Comparison of ENCODE assay signal across 27 cellular contexts in the genomic region with DNA sequence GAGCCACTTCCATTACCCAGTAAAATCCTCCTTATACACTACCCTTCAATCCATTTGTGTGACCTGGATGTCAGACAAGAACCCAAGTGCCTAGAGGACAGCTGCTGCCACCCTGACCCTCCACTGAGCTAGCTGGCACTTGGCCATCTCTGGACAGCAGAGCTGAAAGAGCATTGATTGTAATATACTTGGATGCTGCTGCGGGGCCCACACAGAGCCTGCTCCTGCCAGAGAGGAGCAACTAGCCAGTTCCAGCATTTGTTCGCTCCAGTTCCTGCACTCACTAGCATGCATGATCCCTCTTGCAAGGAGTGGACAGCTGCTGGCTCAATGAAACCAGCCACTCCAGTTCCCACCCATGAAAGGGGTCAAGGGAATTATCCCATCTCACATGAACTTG. TPM values are rescaled to one million over a fixed set of nuclear protein-coding genes. Genes with fewer than 3 reads are reported as not detected.
DNase-seq lines count a peak whose midpoint lies in the region; TF ChIP-seq lines count a peak whose summit lies in the region.
"Had no signal": no experiment of that assay in that cellular context is flagged by ENCODE, and none has a peak within 500 bp of the region (broad histone marks: within the 10 kb centered on the region; RNA-seq: fewer than 3 reads in every experiment).

No MANE protein-coding gene starts in this region.

- TF ChIP-seq CTCF in breast epithelium (IDR thresholded peaks at IDR 0.05) (no peak), mesothelial cell of epicardium (IDR thresholded peaks at IDR 0.05; ENCODE audit: unreplicated experiment) (no peak)

- DNase-seq in DMS53 (lab: John Stamatoyannopoulos, UW) = peak; percentile 9
- DNase-seq in DMS53 treated with DMSO at 0.1 percent for 48 hours (lab: John Stamatoyannopoulos, UW; ENCODE audit: unreplicated experiment) = no peak
- peak in 55 of 58 donors; percentile 29 to 92 (median 77) for DNase-seq in anterior cingulate cortex (lab: John Stamatoyannopoulos, UW)
- DNase-seq in hypothalamus (lab: John Stamatoyannopoulos, UW) = peak in 48 of 51 donors; percentile 9 to 94 (median 72)
- peak; percentile 89 for DNase-seq in putamen (ENCODE audit: low spot score)
- DNase-seq in NCI-H2029 treated with DMSO at 0.1 percent for 48 hours (lab: John Stamatoyannopoulos, UW) = no peak
- DNase-seq in breast epithelium (ENCODE audit: low spot score in 2 of 2) = no peak
- no peak for DNase-seq in mesothelial cell of epicardium (ENCODE audit: low spot score in 2 of 2, unreplicated experiment in 2 of 2)
- DNase-seq: activated CD4-positive, alpha-beta T cell treated with anti-CD3 and anti-CD28 coated beads, Interleukin-2, amount 10 ng/mL, durations not matched to agents 7 days and 5 days; activated CD8-positive, alpha-beta memory T cell treated with anti-CD3 and anti-CD28 coated beads, Interleukin-2, amount 50 U/mL, for 4 hours; activated naive CD8-positive, alpha-beta T cell treated with anti-CD3 and anti-CD28 coated beads, Interleukin-2, amount 10 ng/mL, durations not matched to agents 7 days and 5 days; brain microvascular endothelial cell; DMS79 treated with DMSO at 0.1 percent for 48 hours; H9; kidney; mammary epithelial cell; NCI-H1417 treated with DMSO at 0.1 percent for 48 hours; NCI-H226; NCI-H774; stimulated activated CD4-positive, alpha-beta T cell treated with anti-CD3 and anti-CD28 coated beads, Interleukin-4, amount 100 ng/mL, for 1 hour; T-helper 2 cell; trophoblast cell had no signal

- TF ChIP-seq POLR2A in breast epithelium (IDR thresholded peaks at IDR 0.05) = no peak

- no peaks in the 10 kb centered on the region for H3K36me3 ChIP-seq in breast epithelium
- H3K36me3 ChIP-seq: brain microvascular endothelial cell had no signal

- H3K4me1 ChIP-seq in breast epithelium = no peaks in the 10 kb centered on the region

- H3K4me3 ChIP-seq in breast epithelium = no peak overlapping the region
- H3K4me3 ChIP-seq: smooth muscle cell had no signal

- no peak overlapping the region for H3K27ac ChIP-seq in breast epithelium
- H3K27ac ChIP-seq: 22Rv1, brain microvascular endothelial cell had no signal

- H3K27ac Mint-ChIP-seq in mesothelial cell of epicardium = no peak overlapping the region
- H3K27ac Mint-ChIP-seq: activated CD4-positive, alpha-beta T cell treated with anti-CD3 and anti-CD28 coated beads, Interleukin-2, amount 10 ng/mL, durations not matched to agents 7 days and 5 days; activated naive CD8-positive, alpha-beta T cell treated with anti-CD3 and anti-CD28 coated beads, Interleukin-2, amount 10 ng/mL, durations not matched to agents 7 days and 5 days; dendritic cell treated with granulocyte-macrophage colony-stimulating factor and Interleukin-4, amounts not matched to agents 40 ng/mL and 50 ng/mL, for 4 days; natural killer cell treated with Interleukin-12 subunit alpha and Interleukin-12 subunit beta and Interleukin-15 and Interleukin-18, amount 100 ng/mL, for 72 hours; stimulated activated naive CD8-positive, alpha-beta T cell treated with anti-CD3 and anti-CD28 coated beads, Interleukin-15, Interleukin-2, amounts not matched to agents 100 ng/mL and 50 ng/mL, for 24 hours had no signal

- no peak overlapping the region for H3K4me3 Mint-ChIP-seq in mesothelial cell of epicardium
- H3K4me3 Mint-ChIP-seq: activated CD4-positive, alpha-beta T cell treated with anti-CD3 and anti-CD28 coated beads, Interleukin-2, amount 10 ng/mL, durations not matched to agents 7 days and 5 days; activated naive CD8-positive, alpha-beta T cell treated with anti-CD3 and anti-CD28 coated beads, Interleukin-2, amount 10 ng/mL, durations not matched to agents 7 days and 5 days; dendritic cell treated with granulocyte-macrophage colony-stimulating factor and Interleukin-4, amounts not matched to agents 40 ng/mL and 50 ng/mL, for 4 days; H9; natural killer cell treated with Interleukin-12 subunit alpha and Interleukin-12 subunit beta and Interleukin-15 and Interleukin-18, amount 100 ng/mL, for 72 hours; stimulated activated naive CD8-positive, alpha-beta T cell treated with anti-CD3 and anti-CD28 coated beads, Interleukin-15, Interleukin-2, amounts not matched to agents 100 ng/mL and 50 ng/mL, for 24 hours had no signal

- intact Hi-C loops in breast epithelium (cut with DNase I; ENCODE audit: low total_unique reads) = no loop called here

- no peaks in the 10 kb centered on the region for H3K9me3 ChIP-seq in breast epithelium

- no peaks in the 10 kb centered on the region for H3K27me3 ChIP-seq in breast epithelium
- H3K27me3 ChIP-seq: brain microvascular endothelial cell had no signal

- H3K9me3 Mint-ChIP-seq in mesothelial cell of epicardium = peaks cover 7% of the 10 kb centered on the region
- H3K9me3 Mint-ChIP-seq: activated naive CD8-positive, alpha-beta T cell treated with anti-CD3 and anti-CD28 coated beads, Interleukin-2, amount 10 ng/mL, durations not matched to agents 7 days and 5 days; dendritic cell treated with granulocyte-macrophage colony-stimulating factor and Interleukin-4, amounts not matched to agents 40 ng/mL and 50 ng/mL, for 4 days; natural killer cell treated with Interleukin-12 subunit alpha and Interleukin-12 subunit beta and Interleukin-15 and Interleukin-18, amount 100 ng/mL, for 72 hours; stimulated activated naive CD8-positive, alpha-beta T cell treated with anti-CD3 and anti-CD28 coated beads, Interleukin-15, Interleukin-2, amounts not matched to agents 100 ng/mL and 50 ng/mL, for 24 hours had no signal

- no peaks in the 10 kb centered on the region for H3K4me1 Mint-ChIP-seq in mesothelial cell of epicardium
- H3K4me1 Mint-ChIP-seq: activated CD4-positive, alpha-beta T cell treated with anti-CD3 and anti-CD28 coated beads, Interleukin-2, amount 10 ng/mL, durations not matched to agents 7 days and 5 days; activated naive CD8-positive, alpha-beta T cell treated with anti-CD3 and anti-CD28 coated beads, Interleukin-2, amount 10 ng/mL, durations not matched to agents 7 days and 5 days had no signal

- no peaks in the 10 kb centered on the region for H3K36me3 Mint-ChIP-seq in mesothelial cell of epicardium
- H3K36me3 Mint-ChIP-seq: activated naive CD8-positive, alpha-beta T cell treated with anti-CD3 and anti-CD28 coated beads, Interleukin-2, amount 10 ng/mL, durations not matched to agents 7 days and 5 days; natural killer cell treated with Interleukin-12 subunit alpha and Interleukin-12 subunit beta and Interleukin-15 and Interleukin-18, amount 100 ng/mL, for 72 hours had no signal

- H3K27me3 Mint-ChIP-seq in mesothelial cell of epicardium (ENCODE audit: low read depth) = no peaks in the 10 kb centered on the region
- H3K27me3 Mint-ChIP-seq: activated CD4-positive, alpha-beta T cell treated with anti-CD3 and anti-CD28 coated beads, Interleukin-2, amount 10 ng/mL, durations not matched to agents 7 days and 5 days; activated naive CD8-positive, alpha-beta T cell treated with anti-CD3 and anti-CD28 coated beads, Interleukin-2, amount 10 ng/mL, durations not matched to agents 7 days and 5 days had no signal

RNA-seq across cellular contexts. Expression of a gene that starts 8.4 kb away (rescaled TPM):
- total RNA-seq in breast epithelium (10 to 100 TPM; 13.3 to 29.7 (median 18.7) TPM), mesothelial cell of epicardium (26.1 to 32.0 TPM (median 30.7 TPM) in 3 replicates)

Comparison
In these comparisons a context has a peak if more than half of its experiments do, and no peak if none do; other contexts are left out.
1. DNase-seq: peak in DMS53 (single experiment), anterior cingulate cortex (55 of 58), hypothalamus (48 of 51) and putamen (single experiment); none in DMS53 treated with DMSO at 0.1 percent for 48 hours (single experiment), NCI-H2029 treated with DMSO at 0.1 percent for 48 hours (single experiment), breast epithelium (0 of 2) and mesothelial cell of epicardium (0 of 2).